Comparison of ENCODE assay signal across 17 cellular contexts in genomic region chr2:238216651-238217184, GRCh38. TPM values are rescaled to one million over a fixed set of nuclear protein-coding genes. Genes with fewer than 3 reads are reported as not detected.
DNase-seq lines count a peak whose midpoint lies in the region; ATAC-seq, FAIRE-seq and TF ChIP-seq lines count a peak whose summit lies in the region.
"Had no signal": no experiment of that assay in that cellular context is flagged by ENCODE, and none has a peak within 500 bp of the region (broad histone marks: within the 10 kb centered on the region; RNA-seq: fewer than 3 reads in every experiment).

No MANE protein-coding gene starts in this region.

- H3K4me1 ChIP-seq in gastrocnemius medialis = peaks cover 19 to 23% of the 10 kb centered on the region in 2 donors
- H3K4me1 ChIP-seq: upper lobe of right lung had no signal

- no peak for TF ChIP-seq POLR2A in gastrocnemius medialis (IDR thresholded peaks at IDR 0.05)

- peak; percentile 85 for DNase-seq in NCI-H446 treated with DMSO at 0.1 percent for 48 hours (lab: John Stamatoyannopoulos, UW)
- DNase-seq in bronchial epithelial cell (ENCODE audit: low read depth) = no peak
- peak; percentile 79 for DNase-seq in left lobe of liver (ENCODE audit: low spot score)
- peak; percentile 64 to 75 for DNase-seq in gastrocnemius medialis
- no peak for DNase-seq in dermis blood vessel endothelial cell
- no peak for DNase-seq in kidney glomerular epithelial cell (lab: John Stamatoyannopoulos, UW)
- DNase-seq in ACHN = no peak
- no peak for DNase-seq in T-helper 1 cell
- DNase-seq: activated CD8-positive, alpha-beta memory T cell treated with anti-CD3 and anti-CD28 coated beads for 24 hours; amniotic stem cell; HFFc6; NCI-H146; sigmoid colon; stimulated activated CD4-positive, alpha-beta T cell treated with anti-CD3 and anti-CD28 coated beads, Interleukin-4, amount 100 ng/mL, for 24 hours; upper lobe of right lung had no signal

- TF ChIP-seq CTCF in bronchial epithelial cell (IDR thresholded peaks at IDR 0.05; ENCODE audit: insufficient read depth, low read length, severe bottlenecking) (no peak), gastrocnemius medialis (IDR thresholded peaks at IDR 0.05 in 4 of 5, conservative IDR thresholded peaks at IDR 0.05 in 1 of 5) (no peak)

- no peak overlapping the region for H3K4me3 ChIP-seq in bronchial epithelial cell (ENCODE audit: low read depth, low read length)
- no peak overlapping the region for H3K4me3 ChIP-seq in gastrocnemius medialis
- H3K4me3 ChIP-seq: sigmoid colon, SK-N-MC, upper lobe of right lung had no signal

- peak overlapping the region; percentile 67 to 84 (median 74) for H3K27ac ChIP-seq in gastrocnemius medialis
- H3K27ac ChIP-seq: HL-60, SK-N-MC, upper lobe of right lung had no signal

- in situ Hi-C loops in gastrocnemius medialis (cut with MboI; ENCODE audit: low sequenced_read_pairs in 4 of 4) = no loop called here
- in situ Hi-C loops in ACHN (cut with HindIII; ENCODE audit: low pct_ligation_motif_present, low pct_unique_long_range_greater_than_20kb, low sequenced_read_pairs) = no loop called here

- peak; percentile 98 for ATAC-seq in left lobe of liver
- ATAC-seq in gastrocnemius medialis = peak; percentile 86 to 93
- ATAC-seq: upper lobe of right lung had no signal

- H3K36me3 ChIP-seq in bronchial epithelial cell (ENCODE audit: control insufficient read depth, insufficient read depth, low read length) (no peaks in the 10 kb centered on the region), gastrocnemius medialis (no peaks in the 10 kb centered on the region)
- H3K36me3 ChIP-seq: sigmoid colon, upper lobe of right lung had no signal

- H3K27me3 ChIP-seq in bronchial epithelial cell (ENCODE audit: control insufficient read depth, insufficient read depth, low read length) = no peaks in the 10 kb centered on the region
- no peaks in the 10 kb centered on the region for H3K27me3 ChIP-seq in gastrocnemius medialis
- H3K27me3 ChIP-seq: sigmoid colon, upper lobe of right lung had no signal

- intact Hi-C loops in gastrocnemius medialis (cut with DNase I; ENCODE audit: low total_unique reads) = loop anchor here (2.0 kb wide), 1 partner anchor 40 kb away; no protein-coding TSS in a partner anchor

- peak; percentile 95 for FAIRE-seq in bronchial epithelial cell (lab: Jason Lieb, UNC)

- no peaks in the 10 kb centered on the region for H3K9me3 ChIP-seq in gastrocnemius medialis
- H3K9me3 ChIP-seq: upper lobe of right lung had no signal

RNA-seq across cellular contexts. Expression of gene ILKAP, which starts 13.2 kb away (rescaled TPM):
- total RNA-seq in bronchial epithelial cell (25.0 and 31.4 TPM in 2 replicates), left lobe of liver (20.1 TPM), gastrocnemius medialis (10 to 100 TPM; 16.6 to 30.1 (median 23.3) TPM), dermis blood vessel endothelial cell (17.7 and 18.7 TPM in 2 replicates)

RNA-seq across cellular contexts. Expression of gene HES6, which starts 23.1 kb away (rescaled TPM):
- total RNA-seq in bronchial epithelial cell (36.1 and 44.3 TPM in 2 replicates), left lobe of liver (5.3 TPM), gastrocnemius medialis (10 to 100 TPM; 10.9 to 49.1 (median 27.2) TPM), dermis blood vessel endothelial cell (2.2 and 3.7 TPM in 2 replicates)

RNA-seq across cellular contexts. Expression of gene ERFE, which starts 57.9 kb away (rescaled TPM):
- total RNA-seq in bronchial epithelial cell (4.2 and 5.8 TPM in 2 replicates), left lobe of liver (not detected), gastrocnemius medialis (1 to 10 TPM in 2 of 4 donors, under 1 TPM in 2; 0.46 to 3.3 (median 1.3) TPM), dermis blood vessel endothelial cell (0.34 and 0.47 TPM in 2 replicates)
- total RNA-seq: upper lobe of right lung had no signal

Comparison
In these comparisons a context has a peak if more than half of its experiments do, and no peak if none do; other contexts are left out.
1. DNase-seq: peak in NCI-H446 treated with DMSO at 0.1 percent for 48 hours (single experiment), left lobe of liver (single experiment) and gastrocnemius medialis (2 of 2); none in bronchial epithelial cell (single experiment), dermis blood vessel endothelial cell (single experiment), kidney glomerular epithelial cell (single experiment), ACHN (single experiment) and T-helper 1 cell (0 of 5).